Comparison of ENCODE assay signal across 16 cellular contexts in the genomic region with DNA sequence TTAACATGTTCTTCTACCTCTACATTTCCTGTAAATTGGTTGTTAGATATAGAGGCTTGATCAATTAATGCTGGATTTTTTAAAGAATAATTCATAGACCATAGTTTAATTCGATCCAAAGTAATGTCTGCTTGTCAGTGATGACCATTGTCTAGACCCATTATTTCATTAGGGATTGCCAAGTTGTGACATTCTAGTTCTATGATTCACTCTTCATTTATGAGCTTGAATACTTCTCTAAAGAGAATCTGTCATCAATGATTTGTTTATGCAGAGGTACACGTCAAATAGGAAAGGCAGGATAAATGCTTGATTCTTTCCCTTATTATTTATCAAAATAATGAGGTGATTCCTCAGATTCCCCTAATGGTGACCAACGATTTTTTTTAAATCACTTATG. TPM values are rescaled to one million over a fixed set of nuclear protein-coding genes. Genes with fewer than 3 reads are reported as not detected.
"Had no signal": no experiment of that assay in that cellular context is flagged by ENCODE, and none has a peak within 500 bp of the region (broad histone marks: within the 10 kb centered on the region; RNA-seq: fewer than 3 reads in every experiment).

No MANE protein-coding gene starts in this region.

- H3K4me3 Mint-ChIP-seq: stimulated activated naive CD8-positive, alpha-beta T cell treated with anti-CD3 and anti-CD28 coated beads, Interleukin-15, amount 100 ng/mL, for 72 hours had no signal

- H3K27ac Mint-ChIP-seq: activated naive CD4-positive, alpha-beta T cell treated with anti-CD3 and anti-CD28 coated beads, Interleukin-2, amount 50 U/mL, for 72 hours; activated T-cell treated with anti-CD3 and anti-CD28 coated beads, Interleukin-2, amount 50 U/mL, for 72 hours; stimulated activated naive CD8-positive, alpha-beta T cell treated with anti-CD3 and anti-CD28 coated beads, Interleukin-15, amount 100 ng/mL, for 72 hours had no signal

- H3K9me3 Mint-ChIP-seq: activated naive CD4-positive, alpha-beta T cell treated with anti-CD3 and anti-CD28 coated beads, Interleukin-2, amount 50 U/mL, for 72 hours; activated T-cell treated with anti-CD3 and anti-CD28 coated beads, Interleukin-2, amount 50 U/mL, for 72 hours; stimulated activated naive CD8-positive, alpha-beta T cell treated with anti-CD3 and anti-CD28 coated beads, Interleukin-15, amount 100 ng/mL, for 72 hours had no signal

- DNase-seq: activated CD4-positive, alpha-beta T cell treated with anti-CD3 and anti-CD28 coated beads, Interleukin-2, amount 50 U/mL, for 1 hour; activated CD4-positive, CD25-positive, alpha-beta regulatory T cell treated with anti-CD3 and anti-CD28 coated beads, Interleukin-2, amount 50 U/mL, for 72 hours; activated effector memory CD4-positive, alpha-beta T cell treated with anti-CD3 and anti-CD28 coated beads, Interleukin-2, amount 50 U/mL, for 16 hours; activated T-cell treated with anti-CD3 and anti-CD28 coated beads, Interleukin-2, amount 50 U/mL, for 72 hours; adrenal gland; dermis blood vessel endothelial cell; foreskin melanocyte; kidney; left ventricle myocardium inferior; right cardiac atrium; stimulated activated naive CD8-positive, alpha-beta T cell treated with anti-CD3 and anti-CD28 coated beads, Interleukin-15, amount 100 ng/mL, for 72 hours; T-helper 1 cell; T1000; transverse colon had no signal

RNA-seq across cellular contexts. Expression of gene ROBO4, which starts 56.5 kb away (rescaled TPM):
- total RNA-seq: activated CD8-positive, alpha-beta memory T cell treated with anti-CD3 and anti-CD28 coated beads for 36 hours; activated naive CD4-positive, alpha-beta T cell treated with anti-CD3 and anti-CD28 coated beads, Interleukin-2, amount 50 U/mL, for 72 hours; activated T-cell treated with anti-CD3 and anti-CD28 coated beads, Interleukin-2, amount 50 U/mL, for 72 hours had no signal
